8 cellular contexts compared by ENCODE assay signal in genomic region chr12:54304187-54304810, GRCh38. TPM values are rescaled to one million over a fixed set of nuclear protein-coding genes. Genes with fewer than 3 reads are reported as not detected.
DNase-seq lines count a peak whose midpoint lies in the region; ATAC-seq and TF ChIP-seq lines count a peak whose summit lies in the region.

No MANE protein-coding gene starts in this region.

- H3K4me2 ChIP-seq in parathyroid adenoma (ENCODE audit: low read length), result no peak overlapping the region

- H3K9ac ChIP-seq in parathyroid adenoma, result no peak overlapping the region

- H2AFZ ChIP-seq in parathyroid adenoma, result peak overlapping the region; percentile 57

- no peak for ATAC-seq in GM18867 (IDR thresholded peaks at IDR 0.05; ENCODE audit: unreplicated experiment)

- H3K4me3 ChIP-seq in fibroblast of pulmonary artery (replicated peaks; ENCODE audit: low read depth, low read length), result no peak overlapping the region
- no peak overlapping the region for H3K4me3 ChIP-seq in parathyroid adenoma (ENCODE audit: low read depth, low read length)

- DNase-seq in H4 (ENCODE audit: low spot score) (peak; percentile 84), OCI-M2 (lab: John Stamatoyannopoulos, UW; ENCODE audit: unreplicated experiment) (peak; percentile 86), fibroblast of pulmonary artery (ENCODE audit: low read depth) (peak; percentile 74), NCI-H1092 (lab: John Stamatoyannopoulos, UW) (no peak), pons (ENCODE audit: low spot score) (no peak)
- no peak for DNase-seq in activated CD4-positive, alpha-beta T cell treated with anti-CD3 and anti-CD28 coated beads for 4 hours

- H3K9me3 ChIP-seq in parathyroid adenoma (ENCODE audit: control insufficient read depth, low read length), result no peaks in the 10 kb centered on the region

- H3K4me1 ChIP-seq in parathyroid adenoma, result peaks cover 15% of the 10 kb centered on the region

- H3K36me3 ChIP-seq in parathyroid adenoma (ENCODE audit: control insufficient read depth, insufficient read depth, low read length), result no peaks in the 10 kb centered on the region

- peak overlapping the region; percentile 2 for H3K27ac ChIP-seq in parathyroid adenoma

- H3K27me3 ChIP-seq in parathyroid adenoma (ENCODE audit: control insufficient read depth, insufficient read depth, low read length), result no peaks in the 10 kb centered on the region

- TF ChIP-seq CTCF in fibroblast of pulmonary artery (IDR thresholded peaks at IDR 0.05; ENCODE audit: low read length, missing control alignments) (no peak), parathyroid adenoma (IDR thresholded peaks at IDR 0.05) (no peak)

- no peaks in the 10 kb centered on the region for H3K79me2 ChIP-seq in parathyroid adenoma

RNA-seq across cellular contexts. Expression of gene NFE2, which starts 3.5 kb away (rescaled TPM):
- 0.89 and 1.2 TPM in 2 replicates for total RNA-seq in H4 (2014; rRNA removed; shearing (Covaris generic))

RNA-seq across cellular contexts. Expression of gene COPZ1, which starts 20.6 kb away (rescaled TPM):
- 155 and 212 TPM in 2 replicates for total RNA-seq in H4 (2014; rRNA removed; shearing (Covaris generic))

RNA-seq across cellular contexts. Expression of gene HNRNPA1, which starts 23.8 kb away (rescaled TPM):
- total RNA-seq in H4 (2014; rRNA removed; shearing (Covaris generic)), result 443 and 634 TPM in 2 replicates

RNA-seq across cellular contexts. Expression of gene CBX5, which starts 24.4 kb away (rescaled TPM):
- 32.1 and 45.4 TPM in 2 replicates for total RNA-seq in H4 (2014; rRNA removed; shearing (Covaris generic))

RNA-seq across cellular contexts. Expression of gene GPR84, which starts 60.0 kb away (rescaled TPM):
- total RNA-seq in H4 (2014; rRNA removed; shearing (Covaris generic)), result not detected in 2 replicates

Comparison
In these comparisons a context has a peak if more than half of its experiments do, and no peak if none do; other contexts are left out.
1. DNase-seq: peak in H4 (single experiment), OCI-M2 (single experiment) and fibroblast of pulmonary artery (single experiment); none in NCI-H1092 (single experiment), pons (single experiment) and activated CD4-positive, alpha-beta T cell treated with anti-CD3 and anti-CD28 coated beads for 4 hours (0 of 2).